22 cellular contexts compared by ENCODE assay signal in genomic region chr17:75891605-75892555, GRCh38. TPM values are rescaled to one million over a fixed set of nuclear protein-coding genes. Genes with fewer than 3 reads are reported as not detected.
DNase-seq lines count a peak whose midpoint lies in the region; ATAC-seq, FAIRE-seq and TF ChIP-seq lines count a peak whose summit lies in the region.
"Had no signal": no experiment of that assay in that cellular context is flagged by ENCODE, and none has a peak within 500 bp of the region (broad histone marks: within the 10 kb centered on the region; RNA-seq: fewer than 3 reads in every experiment).

No MANE protein-coding gene starts in this region.

- H3K56ac ChIP-seq in IMR-90 (ENCODE audit: extremely low read depth, insufficient read depth, low read length) = no peak overlapping the region

- ATAC-seq in IMR-90 (ENCODE audit: low read depth) = no peak
- no peak for ATAC-seq in effector memory CD8-positive, alpha-beta T cell (replicated peaks)
- ATAC-seq: foreskin keratinocyte; Panc1; stimulated activated effector memory CD8-positive, alpha-beta T cell treated with anti-CD3 and anti-CD28 coated beads, Interleukin-12 subunit alpha, Interleukin-12 subunit beta, amount 100 ng/mL, for 72 hours; T-cell had no signal

- TF ChIP-seq RAD21 in IMR-90 (IDR thresholded peaks at IDR 0.05; ENCODE audit: low read length) = no peak

- CTCF ChIA-PET in IMR-90 (lab: Yijun Ruan, JAX) = no interaction called here

- no peak overlapping the region for H2BK5ac ChIP-seq in IMR-90 (ENCODE audit: low read depth, low read length, poor library complexity, severe bottlenecking)

- H3K79me1 ChIP-seq in IMR-90 (ENCODE audit: low read depth in 1 of 2, low read length in 2 of 2) = peaks cover 9 to 39% of the 10 kb centered on the region in 2 experiments; a peak in 3 of 4 replicates

- no peak overlapping the region for H4K8ac ChIP-seq in IMR-90 (ENCODE audit: low read depth in 2 of 2, low read length in 2 of 2)

- POLR2A ChIA-PET in IMR-90 (lab: Charles Lee; ENCODE audit: unreplicated experiment) = no interaction called here

- no peak overlapping the region for H4K5ac ChIP-seq in IMR-90 (ENCODE audit: low read depth, low read length)

- H3K23ac ChIP-seq in IMR-90 (ENCODE audit: low read depth, low read length) = no peak overlapping the region

- dilution Hi-C loops in IMR-90 (cut with HindIII; ENCODE audit: low sequenced_read_pairs, unreplicated experiment) = no loop called here

- no peak overlapping the region for H4K91ac ChIP-seq in IMR-90 (ENCODE audit: insufficient read depth, low read depth, low read length)

- peaks cover 19% of the 10 kb centered on the region for H3K79me2 ChIP-seq in osteoblast (ENCODE audit: insufficient read depth, low read length)

- in situ Hi-C loops in IMR-90 (cut with MboI; ENCODE audit: low sequenced_read_pairs) = no loop called here

- H3K4ac ChIP-seq in IMR-90 (ENCODE audit: low read depth, low read length) = no peak overlapping the region

- no peak for FAIRE-seq in D721Med (lab: Jason Lieb, UNC)
- FAIRE-seq: astrocyte had no signal

- H3K9me3 ChIP-seq in IMR-90 (ENCODE audit: control insufficient read depth, insufficient read depth, low read length) (no peaks in the 10 kb centered on the region), osteoblast (ENCODE audit: low read depth, low read length) (no peaks in the 10 kb centered on the region)
- H3K9me3 ChIP-seq: prostate gland, SJCRH30 had no signal

- DNase-seq in IMR-90 (no peak), ecto neural progenitor cell (ENCODE audit: low spot score) (peak; percentile 63), osteoblast (ENCODE audit: insufficient read length, low spot score, missing footprints) (peak; percentile 71), NCI-H146 treated with DMSO at 0.1 percent for 48 hours (lab: John Stamatoyannopoulos, UW; ENCODE audit: unreplicated experiment) (no peak), D721Med (ENCODE audit: insufficient read length, low spot score) (no peak)
- no peak for DNase-seq in effector memory CD8-positive, alpha-beta T cell
- DNase-seq: activated CD4-positive, alpha-beta T cell treated with anti-CD3 and anti-CD28 coated beads for 4 hours; foreskin keratinocyte; NCI-H1417; NCI-H2107; nephron progenitor cell; SJCRH30; stimulated activated CD4-positive, alpha-beta T cell treated with anti-CD3 and anti-CD28 coated beads, Interleukin-2, amount 100 ng/mL, for 24 hours; T-cell had no signal

- H2BK120ac ChIP-seq in IMR-90 (ENCODE audit: low read depth, low read length) = no peak overlapping the region

- H3K4me1 Mint-ChIP-seq in effector memory CD8-positive, alpha-beta T cell (ENCODE audit: low read depth in 2 of 2) = peaks cover 20 to 23% of the 10 kb centered on the region in 2 donors

- no peaks in the 10 kb centered on the region for H3K9me3 Mint-ChIP-seq in effector memory CD8-positive, alpha-beta T cell
- H3K9me3 Mint-ChIP-seq: nephron progenitor cell; stimulated activated effector memory CD8-positive, alpha-beta T cell treated with anti-CD3 and anti-CD28 coated beads, Interleukin-12 subunit alpha, Interleukin-12 subunit beta, amount 100 ng/mL, for 72 hours; T-cell had no signal

- TF ChIP-seq POLR2A in IMR-90 (IDR thresholded peaks at IDR 0.05; ENCODE audit: low read depth, low read length) = no peak

- WGBS in IMR-90 (ENCODE audit: extremely low coverage in 2 of 2, insufficient read length in 1 of 2), 2 experiments = 87% methylated on average over 13 of the region's 32 CpGs; no CpG with 5 or more reads in 1 of the 2 experiments

- H3K27me3 Mint-ChIP-seq in effector memory CD8-positive, alpha-beta T cell = no peaks in the 10 kb centered on the region
- H3K27me3 Mint-ChIP-seq: activated naive CD8-positive, alpha-beta T cell; T-cell had no signal

- H3K27ac Mint-ChIP-seq in effector memory CD8-positive, alpha-beta T cell = no peak overlapping the region
- H3K27ac Mint-ChIP-seq: activated naive CD8-positive, alpha-beta T cell; CD14-positive monocyte; nephron progenitor cell; stimulated activated effector memory CD8-positive, alpha-beta T cell treated with anti-CD3 and anti-CD28 coated beads, Interleukin-12 subunit alpha, Interleukin-12 subunit beta, amount 100 ng/mL, for 72 hours; T-cell had no signal

- H2BK15ac ChIP-seq in IMR-90 (ENCODE audit: low read depth, low read length) = no peak overlapping the region

- no peak overlapping the region for H3K4me3 ChIP-seq in IMR-90 (ENCODE audit: insufficient read depth, low read depth, low read length)
- H3K4me3 ChIP-seq in osteoblast (ENCODE audit: insufficient read depth, low read length) = no peak overlapping the region
- H3K4me3 ChIP-seq: hepatocyte, prostate gland, SJCRH30, skin epidermis had no signal

- peaks cover 19% of the 10 kb centered on the region for H3K36me3 ChIP-seq in IMR-90 (ENCODE audit: control insufficient read depth, insufficient read depth, low read length)
- H3K36me3 ChIP-seq in osteoblast (ENCODE audit: insufficient read depth, low read length) = peaks cover 20% of the 10 kb centered on the region
- H3K36me3 ChIP-seq: prostate gland, SJCRH30 had no signal

- peaks cover 12% of the 10 kb centered on the region; the same call in 1 of the 2 replicates for H3K9me1 ChIP-seq in IMR-90 (ENCODE audit: insufficient read depth, low read length)

- H3K4me1 ChIP-seq in IMR-90 (ENCODE audit: control insufficient read depth, insufficient read depth, low read length) (peaks cover 5% of the 10 kb centered on the region; the same call in 1 of the 2 replicates), osteoblast (ENCODE audit: insufficient read depth, low read length) (peaks cover 6% of the 10 kb centered on the region)
- H3K4me1 ChIP-seq: foreskin keratinocyte had no signal

- H3K9ac ChIP-seq in IMR-90 (ENCODE audit: low read depth, low read length) = no peak overlapping the region

- no peak overlapping the region for H3K14ac ChIP-seq in IMR-90 (replicated peaks; ENCODE audit: low read depth, low read length)

- H2BK20ac ChIP-seq in IMR-90 (ENCODE audit: low read depth, low read length) = no peak overlapping the region

- H2AK5ac ChIP-seq in IMR-90 (ENCODE audit: low read depth, low read length) = no peak overlapping the region; the same call in 1 of the 2 replicates

- H3K27me3 ChIP-seq in IMR-90 (ENCODE audit: control insufficient read depth, insufficient read depth, low read length) (no peaks in the 10 kb centered on the region), osteoblast (ENCODE audit: insufficient read depth, low read length) (no peaks in the 10 kb centered on the region)
- H3K27me3 ChIP-seq: foreskin keratinocyte, hepatocyte had no signal

- peak overlapping the region; percentile 65 for H2AK9ac ChIP-seq in IMR-90 (replicated peaks; ENCODE audit: low read depth, low read length, poor library complexity)

- H2AFZ ChIP-seq in IMR-90 (replicated peaks; ENCODE audit: low read length, poor library complexity) (peak overlapping the region; percentile 58), osteoblast (ENCODE audit: low read length) (no peak overlapping the region)
- H2AFZ ChIP-seq: hepatocyte had no signal

- H3K27ac ChIP-seq in IMR-90 (ENCODE audit: insufficient read depth, low read length) (no peak overlapping the region), osteoblast (ENCODE audit: low read depth, low read length) (no peak overlapping the region)
- H3K27ac ChIP-seq: foreskin keratinocyte, hepatocyte, prostate gland, SJCRH30 had no signal

- H3K4me3 Mint-ChIP-seq in effector memory CD8-positive, alpha-beta T cell = no peak overlapping the region
- H3K4me3 Mint-ChIP-seq: activated naive CD8-positive, alpha-beta T cell; CD14-positive monocyte; nephron progenitor cell; stimulated activated effector memory CD8-positive, alpha-beta T cell treated with anti-CD3 and anti-CD28 coated beads, Interleukin-12 subunit alpha, Interleukin-12 subunit beta, amount 100 ng/mL, for 72 hours; T-cell had no signal

- peaks cover 33% of the 10 kb centered on the region for H3K36me3 Mint-ChIP-seq in effector memory CD8-positive, alpha-beta T cell (ENCODE audit: insufficient read depth)
- H3K36me3 Mint-ChIP-seq: activated naive CD8-positive, alpha-beta T cell; T-cell had no signal

- no TSS peak for BruUV-seq in IMR-90 (replicated peaks; lab: Mats Ljungman, UMichigan)

- H3K4me2 ChIP-seq in IMR-90 (ENCODE audit: low read depth, low read length) (no peak overlapping the region), osteoblast (ENCODE audit: insufficient read depth, low read length) (no peak overlapping the region)
- H3K4me2 ChIP-seq: hepatocyte had no signal

- intact Hi-C loops in IMR-90 (cut with micrococcal nuclease) = no loop called here

- no peak overlapping the region for H3K18ac ChIP-seq in IMR-90 (ENCODE audit: low read depth, low read length)

- no peak for TF ChIP-seq CTCF in IMR-90 (conservative IDR thresholded peaks at IDR 0.05; ENCODE audit: low read depth, low read length)
- TF ChIP-seq CTCF in osteoblast (IDR thresholded peaks at IDR 0.05; ENCODE audit: extremely low read depth, low read depth, low read length) = no peak
- no peak for TF ChIP-seq CTCF in D721Med (IDR thresholded peaks at IDR 0.05; ENCODE audit: insufficient read depth, missing control alignments)

- H4K20me1 ChIP-seq in IMR-90 (ENCODE audit: insufficient read depth, low read length) (peaks cover 4% of the 10 kb centered on the region; the same call in 1 of the 2 replicates), osteoblast (ENCODE audit: insufficient read depth, low read length) (peaks cover 9% of the 10 kb centered on the region)

RNA-seq across cellular contexts. Expression of gene TRIM65, which starts 4.9 kb away (rescaled TPM):
- total RNA-seq in IMR-90 (2012; rRNA removed) (7.9 and 8.1 TPM in 2 replicates), osteoblast (22.8 and 23.3 TPM in 2 replicates)
- polyA plus RNA-seq in IMR-90 (2012; rRNA removed) = 10.6 and 10.8 TPM in 2 replicates
- polyA plus RNA-seq in IMR-90 (2012; cell fraction: cytosol; rRNA removed) = 5.7 and 8.8 TPM in 2 replicates
- polyA plus RNA-seq in IMR-90 (2012; cell fraction: nucleus; rRNA removed; ENCODE audit: low replicate concordance) = 17.0 and 21.9 TPM in 2 replicates

RNA-seq across cellular contexts. Expression of gene MRPL38, which starts 12.8 kb away (rescaled TPM):
- total RNA-seq in IMR-90 (2012; rRNA removed) (13.3 and 15.3 TPM in 2 replicates), osteoblast (36.6 and 37.1 TPM in 2 replicates)
- polyA plus RNA-seq in IMR-90 (2012; rRNA removed) = 42.5 and 55.5 TPM in 2 replicates
- 44.8 and 51.3 TPM in 2 replicates for polyA plus RNA-seq in IMR-90 (2012; cell fraction: cytosol; rRNA removed)
- polyA plus RNA-seq in IMR-90 (2012; cell fraction: nucleus; rRNA removed; ENCODE audit: low replicate concordance) = 108 and 241 TPM in 2 replicates

RNA-seq across cellular contexts. Expression of gene TRIM47, which starts 13.5 kb away (rescaled TPM):
- total RNA-seq in IMR-90 (2012; rRNA removed) = 1.4 TPM in 2 replicates
- polyA plus RNA-seq in IMR-90 (2012; rRNA removed) = 7.2 and 7.5 TPM in 2 replicates
- 5.0 and 7.5 TPM in 2 replicates for polyA plus RNA-seq in IMR-90 (2012; cell fraction: cytosol; rRNA removed)
- polyA plus RNA-seq in IMR-90 (2012; cell fraction: nucleus; rRNA removed; ENCODE audit: low replicate concordance) = 9.3 and 15.7 TPM in 2 replicates
- total RNA-seq in osteoblast = 21.7 and 22.4 TPM in 2 replicates
- polyA plus RNA-seq: CD14-positive monocyte had no signal

RNA-seq across cellular contexts. Expression of gene WBP2, which starts 36.7 kb away (rescaled TPM):
- total RNA-seq in IMR-90 (2012; rRNA removed) (7.8 and 9.0 TPM in 2 replicates), osteoblast (31.1 and 38.3 TPM in 2 replicates)
- 35.5 and 36.7 TPM in 2 replicates for polyA plus RNA-seq in IMR-90 (2012; rRNA removed)
- 28.5 and 41.3 TPM in 2 replicates for polyA plus RNA-seq in IMR-90 (2012; cell fraction: cytosol; rRNA removed)
- 54.3 and 84.4 TPM in 2 replicates for polyA plus RNA-seq in IMR-90 (2012; cell fraction: nucleus; rRNA removed; ENCODE audit: low replicate concordance)

RNA-seq across cellular contexts. Expression of gene UNC13D, which starts 47.7 kb away (rescaled TPM):
- total RNA-seq in IMR-90 (2012; rRNA removed) (under 0.01 TPM in 1 of 2 replicates, not detected in the other), osteoblast (1.1 and 2.1 TPM in 2 replicates)
- polyA plus RNA-seq in IMR-90 (2012; rRNA removed) = 0.31 and 0.52 TPM in 2 replicates
- polyA plus RNA-seq in IMR-90 (2012; cell fraction: cytosol; rRNA removed) = 0.14 and 1.0 TPM in 2 replicates
- 2.1 and 4.2 TPM in 2 replicates for polyA plus RNA-seq in IMR-90 (2012; cell fraction: nucleus; rRNA removed; ENCODE audit: low replicate concordance)

Comparison
In these comparisons a context has a peak if more than half of its experiments do, and no peak if none do; other contexts are left out.
1. DNase-seq: peak in ecto neural progenitor cell (single experiment) and osteoblast (single experiment); none in IMR-90 (single experiment), NCI-H146 treated with DMSO at 0.1 percent for 48 hours (single experiment), D721Med (single experiment) and effector memory CD8-positive, alpha-beta T cell (0 of 3).